ENCODE assay signal across 9 cellular contexts in the genomic region with DNA sequence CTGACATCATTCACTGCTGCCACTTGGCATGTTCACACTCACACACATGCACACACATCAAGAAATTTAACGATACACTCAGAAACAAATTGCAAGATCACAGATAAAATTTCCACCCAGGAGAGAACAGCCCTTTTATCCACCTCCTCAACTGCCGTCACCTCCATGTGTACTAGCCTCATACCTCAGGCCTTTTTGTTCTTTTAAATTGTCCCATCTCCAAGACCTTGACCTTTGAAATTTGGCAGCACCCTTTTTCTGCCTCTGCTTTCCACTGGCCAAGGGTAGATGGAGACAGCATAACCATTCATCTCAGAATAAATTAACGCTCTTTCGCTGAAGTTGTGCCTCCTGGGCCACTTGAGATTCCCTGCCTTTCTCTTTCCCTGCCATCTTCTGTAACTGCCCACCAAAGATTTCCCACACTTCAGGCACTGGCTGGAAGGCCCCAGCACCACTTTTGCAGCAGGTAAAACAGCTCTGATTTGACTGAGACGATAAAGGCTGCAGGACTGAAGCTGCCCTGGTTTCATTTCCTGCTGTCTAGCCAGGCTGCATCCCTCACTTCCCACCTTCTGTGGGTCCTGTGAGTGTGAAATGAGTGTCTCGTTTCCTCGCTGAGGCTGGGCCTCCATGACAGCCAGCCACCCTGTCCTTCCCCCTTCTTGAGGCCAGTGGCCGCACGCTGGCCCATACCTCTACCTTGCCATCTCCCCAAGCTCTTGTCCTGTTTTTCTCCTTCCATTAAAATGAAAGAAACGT. TPM values are rescaled to one million over a fixed set of nuclear protein-coding genes. Genes with fewer than 3 reads are reported as not detected.
A peak's percentile ranks its signal among the peaks of the same experiment; 100 is the strongest.
DNase-seq lines count a peak whose midpoint lies in the region; ATAC-seq and TF ChIP-seq lines count a peak whose summit lies in the region.
"Had no signal": no experiment of that assay in that cellular context is flagged by ENCODE, and none has a peak within 500 bp of the region (broad histone marks: within the 10 kb centered on the region; RNA-seq: fewer than 3 reads in every experiment).

No MANE protein-coding gene starts in this region.

- H3K4me1 ChIP-seq in cardiac muscle cell (ENCODE audit: low read depth) (peaks cover 35% of the 10 kb centered on the region), left lung (peaks cover 59 to 63% of the 10 kb centered on the region in 2 donors)

- no peak overlapping the region for H3K4me3 ChIP-seq in cardiac muscle cell
- H3K4me3 ChIP-seq in left lung, result no peak overlapping the region
- no peak overlapping the region for H3K4me3 ChIP-seq in foreskin fibroblast (ENCODE audit: low read depth in 1 of 2, low read length in 2 of 2)

- DNase-seq in T-helper 1 cell, result peak in 3 of 5 donors; percentile 8 to 58 (median 15)
- DNase-seq in cardiac muscle cell (ENCODE audit: low read depth in 1 of 2, low spot score in 1 of 2), result no peak
- no peak for DNase-seq in COLO668 (lab: John Stamatoyannopoulos, UW; ENCODE audit: unreplicated experiment)
- DNase-seq in GF-D8 (lab: John Stamatoyannopoulos, UW), result no peak
- no peak for DNase-seq in left lung
- DNase-seq in foreskin fibroblast, result no peak

- peak overlapping the region; percentile 64 for H3K27ac ChIP-seq in cardiac muscle cell
- peak overlapping the region in 1 of 2 donors; percentile 14 for H3K27ac ChIP-seq in left lung
- H3K27ac ChIP-seq: parathyroid adenoma had no signal

- intact Hi-C loops in left lung (cut with DNase I), result no loop called here

- H3K27me3 ChIP-seq in cardiac muscle cell, result no peaks in the 10 kb centered on the region
- H3K27me3 ChIP-seq in left lung, result no peaks in the 10 kb centered on the region

- no peaks in the 10 kb centered on the region for H3K36me3 ChIP-seq in cardiac muscle cell
- no peaks in the 10 kb centered on the region for H3K36me3 ChIP-seq in left lung

- H3K9me3 ChIP-seq in cardiac muscle cell (ENCODE audit: low read depth) (no peaks in the 10 kb centered on the region), left lung (no peaks in the 10 kb centered on the region)

- no peak for TF ChIP-seq CTCF in cardiac muscle cell (IDR thresholded peaks at IDR 0.05; ENCODE audit: low read depth, low read length)
- TF ChIP-seq CTCF in left lung (IDR thresholded peaks at IDR 0.05), result no peak
- TF ChIP-seq CTCF in foreskin fibroblast (IDR thresholded peaks at IDR 0.05; ENCODE audit: low read depth, low read length), result no peak

- peak; percentile 72 for ATAC-seq in GM18502 (IDR thresholded peaks at IDR 0.05; ENCODE audit: poor library complexity, unreplicated experiment)
- ATAC-seq in GM21723 (IDR thresholded peaks at IDR 0.05; ENCODE audit: unreplicated experiment), result peak; percentile 42
- no peak for ATAC-seq in left lung

RNA-seq across cellular contexts. Expression of gene MBNL2, which starts 39.3 kb away (rescaled TPM):
- 16.9 and 27.8 TPM in 2 replicates for total RNA-seq in cardiac muscle cell
- 15.2 and 31.2 TPM in 2 replicates for polyA plus RNA-seq in cardiac muscle cell
- 10 to 100 TPM; 75.9 to 86.3 TPM for total RNA-seq in left lung

Comparison
In these comparisons a context has a peak if more than half of its experiments do, and no peak if none do; other contexts are left out.
1. DNase-seq: peak in T-helper 1 cell (3 of 5); none in cardiac muscle cell (0 of 2), COLO668 (single experiment), GF-D8 (single experiment), left lung (0 of 2) and foreskin fibroblast (0 of 2).